Comparison of ENCODE assay signal across 1 cellular context in genomic region chr12:76348079-76348901, GRCh38.
TF ChIP-seq lines count a peak whose summit lies in the region.

BBS10 (minus strand) TSS chr12:76348415; CDS start chr12:76348358, 57 bp downstream.

TF ChIP-seq in HepG2, 621 proteins besides CTCF, POLR2A, EP300 and RAD21 (continued from another document and continues in another):
- TF ChIP-seq ZNF790 (CRISPR knock-in tag; IDR thresholded peaks at IDR 0.05; ENCODE audit: borderline replicate concordance): no peak
- no peak for TF ChIP-seq FIP1L1 (IDR thresholded peaks at IDR 0.05; ENCODE audit: borderline replicate concordance, insufficient read depth, low read depth, low read length)
- TF ChIP-seq E2F1 (CRISPR knock-in tag; IDR thresholded peaks at IDR 0.05): peak; percentile 66
- TF ChIP-seq GPN1 (CRISPR knock-in tag; IDR thresholded peaks at IDR 0.05; ENCODE audit: borderline replicate concordance): no peak
- TF ChIP-seq TCF12 (IDR thresholded peaks at IDR 0.05): no peak
- TF ChIP-seq TCF12 (CRISPR knock-in tag; IDR thresholded peaks at IDR 0.05): no peak
- no peak for TF ChIP-seq SYNCRIP (IDR thresholded peaks at IDR 0.05; ENCODE audit: insufficient read depth, low read depth, low read length)
- no peak for TF ChIP-seq ZFP36L2 (CRISPR knock-in tag; IDR thresholded peaks at IDR 0.05)
- TF ChIP-seq JARID2 (CRISPR knock-in tag; IDR thresholded peaks at IDR 0.05; ENCODE audit: insufficient replicate concordance): no peak
- no peak for TF ChIP-seq CREB1 (IDR thresholded peaks at IDR 0.05)
- TF ChIP-seq CREB1 (CRISPR knock-in tag; IDR thresholded peaks at IDR 0.05): peak; percentile 56; the same call in 1 of the 2 replicates
- TF ChIP-seq, protein P1, sequence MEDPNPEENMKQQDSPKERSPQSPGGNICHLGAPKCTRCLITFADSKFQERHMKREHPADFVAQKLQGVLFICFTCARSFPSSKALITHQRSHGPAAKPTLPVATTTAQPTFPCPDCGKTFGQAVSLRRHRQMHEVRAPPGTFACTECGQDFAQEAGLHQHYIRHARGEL (CRISPR knock-in tag; IDR thresholded peaks at IDR 0.05): 0 out of 2 replicates have a peak, but pooled peaks have one; percentile 20
- TF ChIP-seq TSC22D2 (CRISPR knock-in tag; IDR thresholded peaks at IDR 0.05; ENCODE audit: borderline replicate concordance): 0 out of 2 replicates have a peak, but pooled peaks have one; percentile 48
- no peak; the same call in 1 of the 2 replicates for TF ChIP-seq PHF21A (CRISPR knock-in tag; IDR thresholded peaks at IDR 0.05)
- TF ChIP-seq SMAD3 (CRISPR knock-in tag; IDR thresholded peaks at IDR 0.05): peak; percentile 78
- peak; percentile 89 for TF ChIP-seq THAP11 (CRISPR knock-in tag; IDR thresholded peaks at IDR 0.05)
- TF ChIP-seq, protein P2, sequence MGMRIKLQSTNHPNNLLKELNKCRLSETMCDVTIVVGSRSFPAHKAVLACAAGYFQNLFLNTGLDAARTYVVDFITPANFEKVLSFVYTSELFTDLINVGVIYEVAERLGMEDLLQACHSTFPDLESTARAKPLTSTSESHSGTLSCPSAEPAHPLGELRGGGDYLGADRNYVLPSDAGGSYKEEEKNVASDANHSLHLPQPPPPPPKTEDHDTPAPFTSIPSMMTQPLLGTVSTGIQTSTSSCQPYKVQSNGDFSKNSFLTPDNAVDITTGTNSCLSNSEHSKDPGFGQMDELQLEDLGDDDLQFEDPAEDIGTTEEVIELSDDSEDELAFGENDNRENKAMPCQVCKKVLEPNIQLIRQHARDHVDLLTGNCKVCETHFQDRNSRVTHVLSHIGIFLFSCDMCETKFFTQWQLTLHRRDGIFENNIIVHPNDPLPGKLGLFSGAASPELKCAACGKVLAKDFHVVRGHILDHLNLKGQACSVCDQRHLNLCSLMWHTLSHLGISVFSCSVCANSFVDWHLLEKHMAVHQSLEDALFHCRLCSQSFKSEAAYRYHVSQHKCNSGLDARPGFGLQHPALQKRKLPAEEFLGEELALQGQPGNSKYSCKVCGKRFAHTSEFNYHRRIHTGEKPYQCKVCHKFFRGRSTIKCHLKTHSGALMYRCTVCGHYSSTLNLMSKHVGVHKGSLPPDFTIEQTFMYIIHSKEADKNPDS (CRISPR knock-in tag; IDR thresholded peaks at IDR 0.05): no peak
- peak; percentile 59; the same call in 1 of the 2 replicates for TF ChIP-seq SIN3A (IDR thresholded peaks at IDR 0.05; ENCODE audit: borderline replicate concordance, low read depth, low read length)
- no peak for TF ChIP-seq ZNF616 (CRISPR knock-in tag; IDR thresholded peaks at IDR 0.05; ENCODE audit: low read depth)
- 0 out of 2 replicates have a peak, but pooled peaks have one; percentile 48 for TF ChIP-seq ZNF674 (CRISPR knock-in tag; IDR thresholded peaks at IDR 0.05; ENCODE audit: low read depth)
- TF ChIP-seq ZNF17 (CRISPR knock-in tag; IDR thresholded peaks at IDR 0.05): no peak
- no peak; the same call in 1 of the 2 replicates for TF ChIP-seq ZFP37 (CRISPR knock-in tag; IDR thresholded peaks at IDR 0.05; ENCODE audit: borderline replicate concordance)
- TF ChIP-seq ZNF570 (CRISPR knock-in tag; IDR thresholded peaks at IDR 0.05; ENCODE audit: borderline replicate concordance): no peak
- no peak for TF ChIP-seq ZNF720 (CRISPR knock-in tag; IDR thresholded peaks at IDR 0.05)
- TF ChIP-seq KDM6A (CRISPR knock-in tag; IDR thresholded peaks at IDR 0.05; ENCODE audit: low read depth): no peak
- TF ChIP-seq PHF20 (CRISPR knock-in tag; IDR thresholded peaks at IDR 0.05): peak; percentile 95
- no peak for TF ChIP-seq ZNF230 (CRISPR knock-in tag; IDR thresholded peaks at IDR 0.05)
- TF ChIP-seq KMT2B (CRISPR knock-in tag; IDR thresholded peaks at IDR 0.05): peak; percentile 94
- TF ChIP-seq E2F5 (CRISPR knock-in tag; conservative IDR thresholded peaks at IDR 0.05): no peak
- no peak for TF ChIP-seq PHF5A (CRISPR knock-in tag; IDR thresholded peaks at IDR 0.05; ENCODE audit: low read depth, unreplicated experiment)
- no peak for TF ChIP-seq SRSF4 (IDR thresholded peaks at IDR 0.05; ENCODE audit: low read depth, low read length, poor library complexity, severe bottlenecking)
- no peak for TF ChIP-seq CENPT (CRISPR knock-in tag; IDR thresholded peaks at IDR 0.05; ENCODE audit: low read depth)
- TF ChIP-seq PCBP1 (IDR thresholded peaks at IDR 0.05; ENCODE audit: borderline replicate concordance, low read depth, low read length): 0 out of 2 replicates have a peak, but pooled peaks have one; percentile 84
- TF ChIP-seq SETDB1 (CRISPR knock-in tag; IDR thresholded peaks at IDR 0.05; ENCODE audit: borderline replicate concordance): peak; percentile 75; the same call in 1 of the 2 replicates
- TF ChIP-seq DNMT3B (CRISPR knock-in tag; conservative IDR thresholded peaks at IDR 0.05): no peak; the same call in 1 of the 2 replicates
- peak; percentile 84 for TF ChIP-seq HINFP (CRISPR knock-in tag; IDR thresholded peaks at IDR 0.05; ENCODE audit: low read depth)
- no peak for TF ChIP-seq KLF13 (CRISPR knock-in tag; IDR thresholded peaks at IDR 0.05)
- TF ChIP-seq ZNF20 (CRISPR knock-in tag; IDR thresholded peaks at IDR 0.05): no peak
- no peak for TF ChIP-seq ZNF512B (CRISPR knock-in tag; IDR thresholded peaks at IDR 0.05; ENCODE audit: borderline replicate concordance)
- peak; percentile 72 for TF ChIP-seq YY1 (IDR thresholded peaks at IDR 0.05; ENCODE audit: insufficient read depth, insufficient replicate concordance, low read depth, low read length)
- TF ChIP-seq POGZ (CRISPR knock-in tag; IDR thresholded peaks at IDR 0.05): peak; percentile 89; the same call in 1 of the 2 replicates
- TF ChIP-seq CSRNP1 (CRISPR knock-in tag; IDR thresholded peaks at IDR 0.05): peak; percentile 32; the same call in 1 of the 2 replicates
- 0 out of 2 replicates have a peak, but pooled peaks have one; percentile 69 for TF ChIP-seq SATB2 (CRISPR knock-in tag; IDR thresholded peaks at IDR 0.05)
- peak; percentile 72; the same call in 1 of the 2 replicates for TF ChIP-seq DMAP1 (CRISPR knock-in tag; IDR thresholded peaks at IDR 0.05)
- TF ChIP-seq ZNF335 (CRISPR knock-in tag; IDR thresholded peaks at IDR 0.05): peak; percentile 94
- TF ChIP-seq ZNF34 (CRISPR knock-in tag; IDR thresholded peaks at IDR 0.05; ENCODE audit: borderline replicate concordance): peak; percentile 32; the same call in 1 of the 2 replicates
- 0 out of 2 replicates have a peak, but pooled peaks have one; percentile 49 for TF ChIP-seq ZNF121 (CRISPR knock-in tag; IDR thresholded peaks at IDR 0.05)
- 0 out of 2 replicates have a peak, but pooled peaks have one; percentile 65 for TF ChIP-seq ZNF747 (CRISPR knock-in tag; IDR thresholded peaks at IDR 0.05; ENCODE audit: borderline replicate concordance)
- TF ChIP-seq MAX (IDR thresholded peaks at IDR 0.05): peak; percentile 89
- peak; percentile 59 for TF ChIP-seq PTBP1 (IDR thresholded peaks at IDR 0.05; ENCODE audit: low read depth, low read length, poor library complexity, severe bottlenecking)
- TF ChIP-seq ZNF792 (CRISPR knock-in tag; IDR thresholded peaks at IDR 0.05): 0 out of 2 replicates have a peak, but pooled peaks have one; percentile 61
- 0 out of 2 replicates have a peak, but pooled peaks have one; percentile 29 for TF ChIP-seq MAFG (CRISPR knock-in tag; IDR thresholded peaks at IDR 0.05)
- TF ChIP-seq MBD4 (IDR thresholded peaks at IDR 0.05; ENCODE audit: borderline replicate concordance, low read length): no peak
- TF ChIP-seq ZNF782 (CRISPR knock-in tag; IDR thresholded peaks at IDR 0.05; ENCODE audit: borderline replicate concordance): peak; percentile 78; the same call in 1 of the 2 replicates
- TF ChIP-seq MXD1 (CRISPR knock-in tag; IDR thresholded peaks at IDR 0.05): no peak; the same call in 1 of the 2 replicates
- TF ChIP-seq, protein P3, sequence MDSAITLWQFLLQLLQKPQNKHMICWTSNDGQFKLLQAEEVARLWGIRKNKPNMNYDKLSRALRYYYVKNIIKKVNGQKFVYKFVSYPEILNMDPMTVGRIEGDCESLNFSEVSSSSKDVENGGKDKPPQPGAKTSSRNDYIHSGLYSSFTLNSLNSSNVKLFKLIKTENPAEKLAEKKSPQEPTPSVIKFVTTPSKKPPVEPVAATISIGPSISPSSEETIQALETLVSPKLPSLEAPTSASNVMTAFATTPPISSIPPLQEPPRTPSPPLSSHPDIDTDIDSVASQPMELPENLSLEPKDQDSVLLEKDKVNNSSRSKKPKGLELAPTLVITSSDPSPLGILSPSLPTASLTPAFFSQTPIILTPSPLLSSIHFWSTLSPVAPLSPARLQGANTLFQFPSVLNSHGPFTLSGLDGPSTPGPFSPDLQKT (CRISPR knock-in tag; IDR thresholded peaks at IDR 0.05; ENCODE audit: borderline replicate concordance): no peak
- TF ChIP-seq, protein P4, sequence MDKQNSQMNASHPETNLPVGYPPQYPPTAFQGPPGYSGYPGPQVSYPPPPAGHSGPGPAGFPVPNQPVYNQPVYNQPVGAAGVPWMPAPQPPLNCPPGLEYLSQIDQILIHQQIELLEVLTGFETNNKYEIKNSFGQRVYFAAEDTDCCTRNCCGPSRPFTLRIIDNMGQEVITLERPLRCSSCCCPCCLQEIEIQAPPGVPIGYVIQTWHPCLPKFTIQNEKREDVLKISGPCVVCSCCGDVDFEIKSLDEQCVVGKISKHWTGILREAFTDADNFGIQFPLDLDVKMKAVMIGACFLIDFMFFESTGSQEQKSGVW (CRISPR knock-in tag; IDR thresholded peaks at IDR 0.05; ENCODE audit: borderline replicate concordance): no peak
- TF ChIP-seq FOXJ3 (CRISPR knock-in tag; IDR thresholded peaks at IDR 0.05; ENCODE audit: borderline replicate concordance): peak; percentile 76; the same call in 1 of the 2 replicates
- TF ChIP-seq CBX2 (IDR thresholded peaks at IDR 0.05; ENCODE audit: low read depth, low read length): no peak
- no peak for TF ChIP-seq CBX2 (CRISPR knock-in tag; IDR thresholded peaks at IDR 0.05; ENCODE audit: low read depth)
- no peak for TF ChIP-seq ZNF496 (CRISPR knock-in tag; IDR thresholded peaks at IDR 0.05; ENCODE audit: insufficient replicate concordance)
